In genomic region chr2:172098287-172098649, GRCh38 we compare ENCODE assay signal across 9 cellular contexts. TPM values are rescaled to one million over a fixed set of nuclear protein-coding genes. Genes with fewer than 3 reads are reported as not detected.
DNase-seq lines count a peak whose midpoint lies in the region; ATAC-seq and TF ChIP-seq lines count a peak whose summit lies in the region.
"Had no signal": no experiment of that assay in that cellular context is flagged by ENCODE, and none has a peak within 500 bp of the region (broad histone marks: within the 10 kb centered on the region; RNA-seq: fewer than 3 reads in every experiment).

No MANE protein-coding gene starts in this region.

- no peaks in the 10 kb centered on the region for H4K20me1 ChIP-seq in Karpas-422 (ENCODE audit: insufficient read depth, low read depth, low read length)
- no peaks in the 10 kb centered on the region for H4K20me1 ChIP-seq in osteoblast (ENCODE audit: insufficient read depth, low read length)

- no peaks in the 10 kb centered on the region for H3K9me2 ChIP-seq in Karpas-422 (replicated peaks; ENCODE audit: insufficient read depth, low read length)

- H3K27ac ChIP-seq in Karpas-422 (ENCODE audit: low read length): no peak overlapping the region
- peak overlapping the region; percentile 90 for H3K27ac ChIP-seq in osteoblast (ENCODE audit: low read depth, low read length)
- H3K27ac ChIP-seq in aorta (ENCODE audit: low read depth in 1 of 2, low read length in 2 of 2): no peak overlapping the region
- H3K27ac ChIP-seq in ascending aorta: no peak overlapping the region
- H3K27ac ChIP-seq: ovary had no signal

- CTCF ChIA-PET in activated CD4-positive, alpha-beta T cell treated with anti-CD3 and anti-CD28 coated beads for 36 hours (lab: Charles Lee): interaction anchor here (0.7 to 9.4 kb wide), 2 partner anchors 14 to 392 kb away, joined by 4 to 93 read pairs; partner anchors contain the start of gene DLX1

- DNase-seq in activated CD4-positive, alpha-beta T cell treated with anti-CD3 and anti-CD28 coated beads for 36 hours: no peak
- DNase-seq in activated CD4-positive, alpha-beta T cell treated with anti-CD3 and anti-CD28 coated beads, Interleukin-2, amount 50 U/mL, for 4 hours: no peak
- DNase-seq in Karpas-422 (peak; percentile 45), cerebellar cortex (ENCODE audit: low spot score) (peak; percentile 57), osteoblast (ENCODE audit: insufficient read length, low spot score, missing footprints) (peak; percentile 82), aorta (no peak), ascending aorta (ENCODE audit: low spot score in 2 of 2) (no peak), midbrain (lab: John Stamatoyannopoulos, UW) (no peak)

- H3K9me3 ChIP-seq in Karpas-422 (ENCODE audit: low read length): no peaks in the 10 kb centered on the region
- no peaks in the 10 kb centered on the region for H3K9me3 ChIP-seq in osteoblast (ENCODE audit: low read depth, low read length)
- no peaks in the 10 kb centered on the region for H3K9me3 ChIP-seq in aorta (ENCODE audit: control insufficient read depth, low read length)
- H3K9me3 ChIP-seq in ascending aorta: no peaks in the 10 kb centered on the region
- H3K9me3 ChIP-seq: ovary had no signal

- ATAC-seq in activated CD4-positive, alpha-beta T cell treated with anti-CD3 and anti-CD28 coated beads for 36 hours: no peak
- no peak for ATAC-seq in aorta (ENCODE audit: low FRiP score)

- H3K9ac ChIP-seq in Karpas-422 (ENCODE audit: low read length): no peak overlapping the region

- H3K79me2 ChIP-seq in Karpas-422 (ENCODE audit: low read length): no peaks in the 10 kb centered on the region
- H3K79me2 ChIP-seq in osteoblast (ENCODE audit: insufficient read depth, low read length): peaks cover 24% of the 10 kb centered on the region

- POLR2A ChIA-PET in activated CD4-positive, alpha-beta T cell treated with anti-CD3 and anti-CD28 coated beads for 36 hours (lab: Charles Lee): no interaction called here

- H3K27me3 ChIP-seq in Karpas-422 (ENCODE audit: low read length) (no peaks in the 10 kb centered on the region), osteoblast (ENCODE audit: insufficient read depth, low read length) (peaks cover 10% of the 10 kb centered on the region), aorta (ENCODE audit: control insufficient read depth in 1 of 2, insufficient read depth in 2 of 2, low read length in 1 of 2) (peaks cover 0 to 3% of the 10 kb centered on the region in 2 donors), ascending aorta (peaks cover 79% of the 10 kb centered on the region)

- H2AFZ ChIP-seq in Karpas-422 (ENCODE audit: low read length): no peak overlapping the region
- no peak overlapping the region for H2AFZ ChIP-seq in osteoblast (ENCODE audit: low read length)

- WGBS in aorta, 2 donors: 90 to 93% methylated on average over 1 of the region's 1 CpG

- no peak overlapping the region for H3K4me3 ChIP-seq in Karpas-422 (ENCODE audit: low read length)
- no peak overlapping the region for H3K4me3 ChIP-seq in osteoblast (ENCODE audit: insufficient read depth, low read length)
- no peak overlapping the region for H3K4me3 ChIP-seq in aorta (ENCODE audit: low read length in 2 of 2)
- H3K4me3 ChIP-seq in ascending aorta: peak overlapping the region in 1 of 2 donors; percentile 57

- H3K4me1 ChIP-seq in Karpas-422 (ENCODE audit: low read length) (peaks cover 74% of the 10 kb centered on the region), osteoblast (ENCODE audit: insufficient read depth, low read length) (peaks cover 50% of the 10 kb centered on the region), aorta (ENCODE audit: control insufficient read depth in 1 of 2, insufficient read depth in 2 of 2, low read length in 2 of 2) (no peaks in the 10 kb centered on the region), ascending aorta (peaks cover 31 to 65% of the 10 kb centered on the region in 2 donors)

- TF ChIP-seq CTCF in osteoblast (IDR thresholded peaks at IDR 0.05; ENCODE audit: extremely low read depth, low read depth, low read length) (no peak), ascending aorta (IDR thresholded peaks at IDR 0.05) (no peak)

- intact Hi-C loops in activated CD4-positive, alpha-beta T cell treated with anti-CD3 and anti-CD28 coated beads for 36 hours (cut with DNase I, micrococcal nuclease): no loop called here
- intact Hi-C loops in aorta (cut with DNase I) (no loop called here), ascending aorta (cut with DNase I) (loop anchor here (5.0 to 10.0 kb wide), 5 partner anchors 176 to 1173 kb away; partner anchors contain the start of genes DCAF17, DYNC1I2, GORASP2 and HAT1)

- peaks cover 55% of the 10 kb centered on the region for H3K4me1 Mint-ChIP-seq in activated CD4-positive, alpha-beta T cell treated with anti-CD3 and anti-CD28 coated beads for 36 hours

- H3K36me3 Mint-ChIP-seq in activated CD4-positive, alpha-beta T cell treated with anti-CD3 and anti-CD28 coated beads for 36 hours (ENCODE audit: low read depth): no peaks in the 10 kb centered on the region

- no peaks in the 10 kb centered on the region for H3K36me3 ChIP-seq in Karpas-422 (ENCODE audit: insufficient read depth, low read length)
- peaks cover 6% of the 10 kb centered on the region for H3K36me3 ChIP-seq in osteoblast (ENCODE audit: insufficient read depth, low read length)
- H3K36me3 ChIP-seq in aorta (ENCODE audit: control insufficient read depth in 1 of 2, insufficient read depth in 2 of 2, low read length in 1 of 2): no peaks in the 10 kb centered on the region
- H3K36me3 ChIP-seq in ascending aorta: no peaks in the 10 kb centered on the region
- H3K36me3 ChIP-seq: ovary had no signal

- peak overlapping the region; percentile 93 for H3K4me2 ChIP-seq in Karpas-422 (ENCODE audit: low read depth, low read length, poor library complexity, severe bottlenecking)
- H3K4me2 ChIP-seq in osteoblast (ENCODE audit: insufficient read depth, low read length): peak overlapping the region; percentile 93

- H3K27ac Mint-ChIP-seq in activated CD4-positive, alpha-beta T cell treated with anti-CD3 and anti-CD28 coated beads for 36 hours: no peak overlapping the region

- H3K27me3 Mint-ChIP-seq in activated CD4-positive, alpha-beta T cell treated with anti-CD3 and anti-CD28 coated beads for 36 hours: peaks cover 56% of the 10 kb centered on the region

- peak overlapping the region; percentile 25 for H3K4me3 Mint-ChIP-seq in activated CD4-positive, alpha-beta T cell treated with anti-CD3 and anti-CD28 coated beads for 36 hours

- H3K9me3 Mint-ChIP-seq in activated CD4-positive, alpha-beta T cell treated with anti-CD3 and anti-CD28 coated beads for 36 hours (ENCODE audit: low read depth): no peaks in the 10 kb centered on the region

RNA-seq across cellular contexts. Expression of gene DLX2, which starts 4.4 kb away (rescaled TPM):
- not detected for total RNA-seq in activated CD4-positive, alpha-beta T cell treated with anti-CD3 and anti-CD28 coated beads for 36 hours
- 0.97 and 1.5 TPM in 2 replicates for total RNA-seq in Karpas-422 (2014; rRNA removed; shearing (Covaris generic); ENCODE audit: low replicate concordance)
- total RNA-seq in osteoblast: 0.36 and 0.59 TPM in 2 replicates
- not detected for total RNA-seq in aorta
- polyA plus RNA-seq in aorta: under 1 TPM in 1 of 2 donors, not detected in 1; 0.50 TPM
- not detected for total RNA-seq in ascending aorta
- polyA plus RNA-seq: ovary had no signal

RNA-seq across cellular contexts. Expression of gene DLX1, which starts 13.0 kb away (rescaled TPM):
- not detected for total RNA-seq in activated CD4-positive, alpha-beta T cell treated with anti-CD3 and anti-CD28 coated beads for 36 hours
- total RNA-seq in Karpas-422 (2014; rRNA removed; shearing (Covaris generic); ENCODE audit: low replicate concordance): 1.0 and 1.2 TPM in 2 replicates
- total RNA-seq in osteoblast (1.8 and 2.4 TPM in 2 replicates), aorta (under 1 TPM in 1 of 2 donors, not detected in 1; 0.51 TPM), ascending aorta (not detected)
- under 1 TPM; 0.18 to 0.38 TPM for polyA plus RNA-seq in aorta

Comparison
In these comparisons a context has a peak if more than half of its experiments do, and no peak if none do; other contexts are left out.
1. DNase-seq: peak in Karpas-422 (single experiment), cerebellar cortex (single experiment) and osteoblast (single experiment); none in activated CD4-positive, alpha-beta T cell treated with anti-CD3 and anti-CD28 coated beads for 36 hours (single experiment), activated CD4-positive, alpha-beta T cell treated with anti-CD3 and anti-CD28 coated beads, Interleukin-2, amount 50 U/mL, for 4 hours (0 of 2), aorta (0 of 2), ascending aorta (0 of 2) and midbrain (single experiment).